ENCODE assay signal across 16 cellular contexts in the genomic region with DNA sequence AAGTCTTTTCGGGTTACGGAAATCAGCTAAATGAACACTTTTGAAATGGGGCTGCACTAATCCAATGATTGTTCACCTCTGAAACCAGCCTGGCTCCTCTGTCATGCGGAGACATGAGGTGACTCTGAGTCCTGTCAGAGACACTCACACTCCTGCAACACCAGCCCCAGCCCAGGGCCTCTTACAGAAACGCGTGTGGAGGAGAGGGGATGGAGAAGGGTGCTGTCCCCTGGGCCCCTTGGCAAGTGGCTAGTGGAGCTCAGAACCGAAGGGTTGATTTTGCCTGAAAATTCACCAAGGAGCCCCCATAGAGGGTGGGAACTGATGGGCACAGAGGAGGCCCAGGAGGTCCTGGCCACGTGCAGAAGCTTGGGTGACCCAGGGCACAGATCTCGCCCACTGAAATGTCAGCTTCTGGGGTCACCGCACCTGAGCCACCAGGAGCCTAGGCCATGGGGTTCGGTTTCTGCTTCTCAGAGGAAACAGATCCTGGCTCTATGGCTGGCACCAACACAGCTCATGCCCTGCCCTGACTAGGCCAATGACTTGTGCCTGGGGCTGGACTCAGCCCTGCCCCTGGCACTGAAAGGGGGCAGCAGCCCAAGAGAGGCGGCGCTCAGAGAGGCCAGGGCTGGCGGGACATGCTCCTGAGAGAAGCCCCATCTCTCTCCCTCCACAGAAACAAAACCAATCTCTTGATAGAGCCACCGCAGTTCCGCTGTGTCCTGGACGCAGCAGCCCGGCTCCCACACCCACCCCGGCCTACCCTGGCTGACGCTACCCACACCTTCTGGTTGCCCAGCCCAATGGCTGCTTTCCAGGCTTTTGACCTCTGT.
"Had no signal": no experiment of that assay in that cellular context is flagged by ENCODE, and none has a peak within 500 bp of the region (broad histone marks: within the 10 kb centered on the region; RNA-seq: fewer than 3 reads in every experiment).

No MANE protein-coding gene starts in this region.

- H3K4me1 ChIP-seq: pancreas, prostate gland, right lobe of liver, tibial artery had no signal

- H3K9me3 ChIP-seq: pancreas, prostate gland, right lobe of liver, tibial artery had no signal

- H3K4me3 Mint-ChIP-seq: natural killer cell; neural crest cell; stimulated activated memory B cell treated with anti-CD40 and anti-IgM and Interleukin-4, amounts not matched to agents 10 μg/mL and 1 μg/mL and 100 μg/mL, for 72 hours; stimulated activated naive CD8-positive, alpha-beta T cell treated with anti-CD3 and anti-CD28 coated beads, Interleukin-15, Interleukin-2, amounts not matched to agents 100 ng/mL and 50 ng/mL, for 24 hours had no signal

- H3K27me3 ChIP-seq: pancreas, right lobe of liver, tibial artery had no signal

- H3K4me1 Mint-ChIP-seq: natural killer cell; neural crest cell; stimulated activated memory B cell treated with anti-CD40 and anti-IgM and Interleukin-4, amounts not matched to agents 10 μg/mL and 1 μg/mL and 100 μg/mL, for 72 hours had no signal

- H3K27ac ChIP-seq: hepatocyte, pancreas, prostate gland, right lobe of liver, tibial artery had no signal

- DNase-seq: cerebellar nuclear complex; effector CD8-positive, alpha-beta T cell; foreskin melanocyte; kidney glomerular epithelial cell; mammary epithelial cell; natural killer cell; nucleus accumbens; stimulated activated CD4-positive, alpha-beta T cell treated with anti-CD3 and anti-CD28 coated beads, Interleukin-4, amount 100 ng/mL, for 1 hour; tibial artery had no signal

- H3K4me3 ChIP-seq: hepatocyte, pancreas, prostate gland, right lobe of liver, tibial artery had no signal

- H3K27ac Mint-ChIP-seq: natural killer cell; stimulated activated memory B cell treated with anti-CD40 and anti-IgM and Interleukin-4, amounts not matched to agents 10 μg/mL and 1 μg/mL and 100 μg/mL, for 72 hours; stimulated activated naive CD8-positive, alpha-beta T cell treated with anti-CD3 and anti-CD28 coated beads, Interleukin-15, Interleukin-2, amounts not matched to agents 100 ng/mL and 50 ng/mL, for 24 hours had no signal

- ATAC-seq: pancreas; right lobe of liver; stimulated activated memory B cell treated with anti-CD40 and anti-IgM and Interleukin-4, amounts not matched to agents 10 μg/mL and 1 μg/mL and 100 μg/mL, for 72 hours had no signal

- H3K36me3 Mint-ChIP-seq: natural killer cell; stimulated activated memory B cell treated with anti-CD40 and anti-IgM and Interleukin-4, amounts not matched to agents 10 μg/mL and 1 μg/mL and 100 μg/mL, for 72 hours had no signal

- H3K36me3 ChIP-seq: pancreas, prostate gland, right lobe of liver, tibial artery had no signal
